ENCODE assay signal across 8 cellular contexts in genomic region chr20:33489495-33490022, GRCh38. TPM values are rescaled to one million over a fixed set of nuclear protein-coding genes. Genes with fewer than 3 reads are reported as not detected.
A peak's percentile ranks its signal among the peaks of the same experiment; 100 is the strongest.
DNase-seq lines count a peak whose midpoint lies in the region; ATAC-seq and TF ChIP-seq lines count a peak whose summit lies in the region.

No MANE protein-coding gene starts in this region.

- H3K4me3 ChIP-seq in DND-41 (ENCODE audit: low read depth in 1 of 2, low read length in 2 of 2) (peak overlapping the region; percentile 35 to 74; a peak in 3 of 4 replicates), Peyer's patch (peak overlapping the region; percentile 32 to 56 (median 46))

- H4K20me1 ChIP-seq in DND-41 (ENCODE audit: insufficient read depth, low read length) = peaks cover 3% of the 10 kb centered on the region; the same call in 1 of the 2 replicates

- peaks cover 42% of the 10 kb centered on the region for H3K79me2 ChIP-seq in DND-41 (ENCODE audit: insufficient read depth, low read length)

- peaks cover 7% of the 10 kb centered on the region; the same call in 1 of the 2 replicates for H3K36me3 ChIP-seq in DND-41 (ENCODE audit: insufficient read depth, low read length)
- peaks cover 6% of the 10 kb centered on the region; the same call in 1 of the 2 replicates for H3K36me3 ChIP-seq in KOPT-K1 (ENCODE audit: insufficient read depth, low read length)
- no peaks in the 10 kb centered on the region for H3K36me3 ChIP-seq in Peyer's patch

- H3K4me2 ChIP-seq in DND-41 (ENCODE audit: insufficient read depth, low read length) = peak overlapping the region; percentile 75

- peak overlapping the region; percentile 89 for H2AFZ ChIP-seq in DND-41 (ENCODE audit: low read depth, low read length)

- no peaks in the 10 kb centered on the region for H3K36me3 Mint-ChIP-seq in activated T-helper 1 cell treated with anti-CD3 and anti-CD28 coated beads, Interleukin-12 subunit alpha, Interleukin-12 subunit beta, Interleukin-2, Interleukin-4 antibody, amounts not matched to agents 30 ng/mL and 10 ng/mL and 1 ng/mL, durations not matched to agents 14 hours and 24 hours and 36 hours (ENCODE audit: low read depth)
- no peaks in the 10 kb centered on the region for H3K36me3 Mint-ChIP-seq in naive B cell
- H3K36me3 Mint-ChIP-seq in stimulated activated effector memory CD8-positive, alpha-beta T cell treated with anti-CD3 and anti-CD28 coated beads, Interleukin-12 subunit alpha, Interleukin-12 subunit beta, amount 100 ng/mL, for 72 hours = peaks cover 14% of the 10 kb centered on the region

- H3K4me1 Mint-ChIP-seq in activated T-helper 1 cell treated with anti-CD3 and anti-CD28 coated beads, Interleukin-12 subunit alpha, Interleukin-12 subunit beta, Interleukin-2, Interleukin-4 antibody, amounts not matched to agents 30 ng/mL and 10 ng/mL and 1 ng/mL, durations not matched to agents 14 hours and 24 hours and 36 hours (ENCODE audit: low read depth) = peaks cover 9% of the 10 kb centered on the region
- H3K4me1 Mint-ChIP-seq in naive B cell = peaks cover 4 to 29% (median 9%) of the 10 kb centered on the region in 3 donors
- peaks cover 7% of the 10 kb centered on the region for H3K4me1 Mint-ChIP-seq in stimulated activated effector memory CD8-positive, alpha-beta T cell treated with anti-CD3 and anti-CD28 coated beads, Interleukin-12 subunit alpha, Interleukin-12 subunit beta, amount 100 ng/mL, for 72 hours

- H3K27me3 ChIP-seq in DND-41 (ENCODE audit: insufficient read depth, low read length, poor library complexity) = no peaks in the 10 kb centered on the region
- H3K27me3 ChIP-seq in Peyer's patch = no peaks in the 10 kb centered on the region

- ATAC-seq in DND-41 (ENCODE audit: insufficient read depth, low read depth) = peak; percentile 92
- ATAC-seq in GM21825 (IDR thresholded peaks at IDR 0.05; ENCODE audit: unreplicated experiment) = peak; percentile 95
- ATAC-seq in naive B cell (ENCODE audit: low read depth in 2 of 2) = peak; percentile 91
- peak; percentile 96 for ATAC-seq in stimulated activated effector memory CD8-positive, alpha-beta T cell treated with anti-CD3 and anti-CD28 coated beads, Interleukin-12 subunit alpha, Interleukin-12 subunit beta, amount 100 ng/mL, for 72 hours

- H3K9me3 ChIP-seq in DND-41 (ENCODE audit: insufficient read depth, low read length, severe bottlenecking) (no peaks in the 10 kb centered on the region), KOPT-K1 (ENCODE audit: insufficient read depth, low read length, poor library complexity, severe bottlenecking) (no peaks in the 10 kb centered on the region), Peyer's patch (no peaks in the 10 kb centered on the region)

- no peaks in the 10 kb centered on the region for H3K27me3 Mint-ChIP-seq in activated T-helper 1 cell treated with anti-CD3 and anti-CD28 coated beads, Interleukin-12 subunit alpha, Interleukin-12 subunit beta, Interleukin-2, Interleukin-4 antibody, amounts not matched to agents 30 ng/mL and 10 ng/mL and 1 ng/mL, durations not matched to agents 14 hours and 24 hours and 36 hours (ENCODE audit: insufficient read depth)
- H3K27me3 Mint-ChIP-seq in naive B cell = no peaks in the 10 kb centered on the region

- peak overlapping the region; percentile 84 for H3K27ac ChIP-seq in DND-41 (ENCODE audit: low read length)
- peak overlapping the region; percentile 72 for H3K27ac ChIP-seq in KOPT-K1 (ENCODE audit: low read depth, low read length, poor library complexity, severe bottlenecking)
- H3K27ac ChIP-seq in Peyer's patch = peak overlapping the region; percentile 89 to 99 (median 98)

- peak overlapping the region; percentile 85 for H3K27ac Mint-ChIP-seq in activated T-helper 1 cell treated with anti-CD3 and anti-CD28 coated beads, Interleukin-12 subunit alpha, Interleukin-12 subunit beta, Interleukin-2, Interleukin-4 antibody, amounts not matched to agents 30 ng/mL and 10 ng/mL and 1 ng/mL, durations not matched to agents 14 hours and 24 hours and 36 hours
- H3K27ac Mint-ChIP-seq in naive B cell = peak overlapping the region; percentile 90 to 98 (median 96)
- H3K27ac Mint-ChIP-seq in stimulated activated effector memory CD8-positive, alpha-beta T cell treated with anti-CD3 and anti-CD28 coated beads, Interleukin-12 subunit alpha, Interleukin-12 subunit beta, amount 100 ng/mL, for 72 hours = peak overlapping the region; percentile 78

- peak overlapping the region; percentile 74 for H3K9ac ChIP-seq in DND-41 (ENCODE audit: low read depth, low read length)

- H3K4me3 Mint-ChIP-seq in activated T-helper 1 cell treated with anti-CD3 and anti-CD28 coated beads, Interleukin-12 subunit alpha, Interleukin-12 subunit beta, Interleukin-2, Interleukin-4 antibody, amounts not matched to agents 30 ng/mL and 10 ng/mL and 1 ng/mL, durations not matched to agents 14 hours and 24 hours and 36 hours = peak overlapping the region; percentile 88
- H3K4me3 Mint-ChIP-seq in naive B cell = peak overlapping the region; percentile 79 to 94 (median 88)
- peak overlapping the region; percentile 80 for H3K4me3 Mint-ChIP-seq in stimulated activated effector memory CD8-positive, alpha-beta T cell treated with anti-CD3 and anti-CD28 coated beads, Interleukin-12 subunit alpha, Interleukin-12 subunit beta, amount 100 ng/mL, for 72 hours

- H3K9me3 Mint-ChIP-seq in activated T-helper 1 cell treated with anti-CD3 and anti-CD28 coated beads, Interleukin-12 subunit alpha, Interleukin-12 subunit beta, Interleukin-2, Interleukin-4 antibody, amounts not matched to agents 30 ng/mL and 10 ng/mL and 1 ng/mL, durations not matched to agents 14 hours and 24 hours and 36 hours = no peaks in the 10 kb centered on the region
- no peaks in the 10 kb centered on the region for H3K9me3 Mint-ChIP-seq in naive B cell
- no peaks in the 10 kb centered on the region for H3K9me3 Mint-ChIP-seq in stimulated activated effector memory CD8-positive, alpha-beta T cell treated with anti-CD3 and anti-CD28 coated beads, Interleukin-12 subunit alpha, Interleukin-12 subunit beta, amount 100 ng/mL, for 72 hours

- intact Hi-C loops in activated T-helper 1 cell treated with anti-CD3 and anti-CD28 coated beads, Interleukin-12 subunit alpha, Interleukin-12 subunit beta, Interleukin-2, Interleukin-4 antibody, amounts not matched to agents 30 ng/mL and 10 ng/mL and 1 ng/mL, durations not matched to agents 14 hours and 24 hours and 36 hours (cut with micrococcal nuclease) = loop anchor here (1.0 to 2.0 kb wide), 7 partner anchors 45 to 322 kb away; partner anchors contain the start of genes ACTL10, CDK5RAP1, CHMP4B and PXMP4

- peak; percentile 83 to 95 for TF ChIP-seq POLR2A in Peyer's patch (IDR thresholded peaks at IDR 0.05)

- H3K4me1 ChIP-seq in DND-41 (ENCODE audit: insufficient read depth, low read length) = peaks cover 26% of the 10 kb centered on the region
- peaks cover 0 to 17% (median 4%) of the 10 kb centered on the region in 4 donors for H3K4me1 ChIP-seq in Peyer's patch

- TF ChIP-seq CTCF in DND-41 (IDR thresholded peaks at IDR 0.05; ENCODE audit: borderline replicate concordance, extremely low read depth, low read length, poor library complexity, severe bottlenecking) (no peak), Peyer's patch (IDR thresholded peaks at IDR 0.05) (peak in 2 of 6 experiments; percentile 2 to 3)

- DNase-seq in DND-41 = peak; percentile 100
- peak; percentile 98 to 100 (median 100) for DNase-seq in Peyer's patch
- DNase-seq in activated T-helper 1 cell treated with anti-CD3 and anti-CD28 coated beads, Interleukin-12 subunit alpha, Interleukin-12 subunit beta, Interleukin-2, Interleukin-4 antibody, amounts not matched to agents 30 ng/mL and 10 ng/mL and 1 ng/mL, durations not matched to agents 14 hours and 24 hours and 36 hours (ENCODE audit: low spot score) = peak; percentile 99
- peak; percentile 97 for DNase-seq in fibroblast of gingiva (ENCODE audit: low read depth)
- DNase-seq in naive B cell = peak; percentile 100
- DNase-seq in stimulated activated effector memory CD8-positive, alpha-beta T cell treated with anti-CD3 and anti-CD28 coated beads, Interleukin-12 subunit alpha, Interleukin-12 subunit beta, amount 100 ng/mL, for 72 hours (ENCODE audit: low spot score in 2 of 2) = peak; percentile 96 to 99

RNA-seq across cellular contexts. Expression of gene CBFA2T2, which starts 0.3 kb away (rescaled TPM):
- 10 to 100 TPM; 31.2 to 51.3 (median 37.8) TPM for total RNA-seq in Peyer's patch
- 12.0 and 13.2 TPM in 2 replicates for total RNA-seq in activated T-helper 1 cell treated with anti-CD3 and anti-CD28 coated beads, Interleukin-12 subunit alpha, Interleukin-12 subunit beta, Interleukin-2, Interleukin-4 antibody, amounts not matched to agents 30 ng/mL and 10 ng/mL and 1 ng/mL, durations not matched to agents 14 hours and 24 hours and 36 hours
- 10 to 100 TPM in 5 of 6 donors, 1 to 10 TPM in 1; 6.1 to 25.9 (median 15.4) TPM for polyA plus RNA-seq in naive B cell (ENCODE audit: low read depth in 6 of 6)

RNA-seq across cellular contexts. Expression of gene SNTA1, which starts 46.0 kb away (rescaled TPM):
- 10 to 100 TPM; 12.1 to 15.0 (median 14.4) TPM for total RNA-seq in Peyer's patch
- total RNA-seq in activated T-helper 1 cell treated with anti-CD3 and anti-CD28 coated beads, Interleukin-12 subunit alpha, Interleukin-12 subunit beta, Interleukin-2, Interleukin-4 antibody, amounts not matched to agents 30 ng/mL and 10 ng/mL and 1 ng/mL, durations not matched to agents 14 hours and 24 hours and 36 hours = 0.76 and 0.91 TPM in 2 replicates
- polyA plus RNA-seq in naive B cell (ENCODE audit: low read depth in 6 of 6) = 1 to 10 TPM; 3.1 to 6.0 (median 3.9) TPM

Comparison
In these comparisons a context has a peak if more than half of its experiments do, and no peak if none do; other contexts are left out.
1. Peak in every context shown above with its lines: DNase-seq, ATAC-seq, H3K4me3 ChIP-seq and H3K27ac ChIP-seq.